Comparison of ENCODE assay signal across 1 cellular context in the genomic region with DNA sequence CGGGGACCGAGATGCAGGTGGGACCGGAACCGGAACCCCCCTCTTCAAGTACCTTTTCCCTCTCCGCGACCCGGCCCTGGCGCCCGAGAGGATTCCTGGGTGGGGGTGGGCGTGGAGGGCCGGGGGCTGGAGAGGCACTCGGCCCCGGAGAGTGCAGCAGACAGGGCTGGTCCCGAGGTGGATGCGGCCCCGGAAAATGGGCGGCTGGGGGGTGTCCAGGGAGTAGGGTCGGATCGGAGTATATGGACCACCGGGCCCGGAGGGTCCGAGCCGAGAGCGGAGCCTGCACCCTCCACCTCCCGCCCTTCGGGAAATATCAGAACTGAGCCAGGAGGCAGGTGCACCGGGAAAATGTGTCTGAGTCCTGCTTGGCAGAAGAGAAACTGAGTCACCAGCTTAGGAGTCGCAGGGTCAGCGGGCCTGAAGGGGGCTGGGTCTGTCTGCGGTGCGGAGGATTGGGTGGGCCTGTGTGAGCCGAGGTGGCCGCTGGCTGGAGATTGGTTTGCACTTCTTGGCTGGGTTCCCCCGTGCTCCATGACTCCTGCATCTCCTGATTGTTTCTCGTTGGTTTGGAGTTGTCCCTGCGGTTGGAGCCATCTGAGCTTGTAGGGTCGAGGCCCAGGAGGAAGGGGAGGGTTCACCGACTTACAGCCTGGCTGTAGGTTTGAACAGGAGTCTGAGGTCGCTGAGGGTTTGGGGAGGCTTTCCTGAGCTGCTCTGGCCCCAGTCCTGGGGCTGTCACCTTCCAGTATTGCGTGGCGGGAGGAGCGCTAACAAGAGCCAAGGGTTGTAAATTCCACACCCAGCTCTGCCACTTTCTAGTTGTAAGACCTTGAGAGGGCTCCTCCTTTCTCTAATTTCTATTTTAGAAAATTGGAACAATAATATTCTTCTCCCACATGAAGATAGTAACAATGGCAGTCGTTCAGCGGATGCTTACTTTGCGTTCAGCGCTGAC.
TF ChIP-seq lines count a peak whose summit lies in the region.

No MANE protein-coding gene starts in this region.

TF ChIP-seq in endothelial cell of umbilical vein, 7 proteins besides CTCF, POLR2A, EP300 and RAD21:
- peak; percentile 14 for TF ChIP-seq POLR2AphosphoS5 (IDR thresholded peaks at IDR 0.05; ENCODE audit: insufficient read depth, low read depth, low read length)
- TF ChIP-seq GATA2 (IDR thresholded peaks at IDR 0.05; ENCODE audit: insufficient read depth, insufficient read length, low read depth, low read length), result no peak
- no peak for TF ChIP-seq MYC (IDR thresholded peaks at IDR 0.05; ENCODE audit: low read depth, low read length)
- no peak for TF ChIP-seq MAX (IDR thresholded peaks at IDR 0.05; ENCODE audit: insufficient read depth, insufficient read length)
- no peak for TF ChIP-seq EZH2 (IDR thresholded peaks at IDR 0.05; ENCODE audit: borderline replicate concordance, low read depth, low read length, severe bottlenecking)
- TF ChIP-seq JUN (IDR thresholded peaks at IDR 0.05; ENCODE audit: borderline replicate concordance, insufficient read depth, insufficient read length, low read depth), result no peak
